ENCODE assay signal across 31 cellular contexts in the genomic region with DNA sequence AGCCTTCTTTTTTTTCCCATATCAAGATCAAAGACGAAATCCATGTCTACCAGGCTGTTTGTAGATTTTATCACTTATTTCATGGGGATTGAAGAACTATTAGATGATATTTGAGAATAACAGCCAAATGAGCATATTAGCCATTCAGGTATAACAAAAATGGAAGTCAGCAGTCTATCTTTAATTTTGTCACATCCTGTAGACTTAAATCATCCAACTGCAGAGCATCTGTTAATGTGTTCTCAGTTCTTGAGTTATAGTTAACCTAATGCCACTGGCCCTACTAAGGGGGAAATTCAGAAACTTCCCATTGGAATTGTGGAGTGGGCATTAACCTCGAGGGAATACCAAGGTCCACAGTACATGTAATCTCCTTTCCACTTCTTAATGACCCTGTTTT.
DNase-seq lines count a peak whose midpoint lies in the region; ATAC-seq, FAIRE-seq and TF ChIP-seq lines count a peak whose summit lies in the region.
"Had no signal": no experiment of that assay in that cellular context is flagged by ENCODE, and none has a peak within 500 bp of the region (broad histone marks: within the 10 kb centered on the region; RNA-seq: fewer than 3 reads in every experiment).

No MANE protein-coding gene starts in this region.

- H3K9me3 ChIP-seq in HepG2 (ENCODE audit: low read length), result peaks cover 73% of the 10 kb centered on the region
- H3K9me3 ChIP-seq in right lobe of liver, result no peaks in the 10 kb centered on the region
- H3K9me3 ChIP-seq: A549, BE2C, Caco-2 had no signal

- H3K4me1 ChIP-seq in HepG2 (ENCODE audit: insufficient read depth, low read length) (no peaks in the 10 kb centered on the region), right lobe of liver (no peaks in the 10 kb centered on the region)
- H3K4me1 ChIP-seq: A549; BE2C; BLaER1; BLaER1 treated with 17β-estradiol and CSF1 and Interleukin-3, amounts not matched to agents 10 nM and 100 nM; Caco-2 had no signal

- no peak overlapping the region for H3K4me3 ChIP-seq in HepG2 (replicated peaks in 1 of 3; ENCODE audit: insufficient read depth in 1 of 3, low read depth in 2 of 3, low read length in 3 of 3)
- no peak overlapping the region for H3K4me3 ChIP-seq in right lobe of liver
- H3K4me3 ChIP-seq: A549; BLaER1; BLaER1 treated with 17β-estradiol and CSF1 and Interleukin-3, amounts not matched to agents 10 nM and 100 nM had no signal

- H3K27me3 ChIP-seq in HepG2 (ENCODE audit: control insufficient read depth in 1 of 2, insufficient read depth in 2 of 2, low read length in 2 of 2) (no peaks in the 10 kb centered on the region), right lobe of liver (no peaks in the 10 kb centered on the region)
- H3K27me3 ChIP-seq: BE2C; BLaER1; BLaER1 treated with 17β-estradiol and CSF1 and Interleukin-3, amounts not matched to agents 10 nM and 100 nM had no signal

- TF ChIP-seq RAD21 in HepG2 (CRISPR knock-in tag; IDR thresholded peaks at IDR 0.05), result no peak

- TF ChIP-seq POLR2A in HepG2 (IDR thresholded peaks at IDR 0.05; ENCODE audit: insufficient read depth in 1 of 2, low read depth in 2 of 2, low read length in 2 of 2) (no peak), right lobe of liver (IDR thresholded peaks at IDR 0.05) (no peak)

- TF ChIP-seq CTCF in HepG2 (CRISPR knock-in tag; IDR thresholded peaks at IDR 0.05), result no peak
- no peak for TF ChIP-seq CTCF in right lobe of liver (IDR thresholded peaks at IDR 0.05)
- TF ChIP-seq CTCF in WTC11 (IDR thresholded peaks at IDR 0.05), result no peak

- no peak overlapping the region for H3K27ac ChIP-seq in HepG2 (ENCODE audit: extremely low read length, insufficient read depth, low read length)
- no peak overlapping the region for H3K27ac ChIP-seq in right lobe of liver
- H3K27ac ChIP-seq: 22Rv1; A549; BLaER1; BLaER1 treated with 17β-estradiol and CSF1 and Interleukin-3, amounts not matched to agents 10 nM and 100 nM; C4-2B had no signal

- DNase-seq in HepG2 (ENCODE audit: low spot score), result no peak
- no peak for DNase-seq in right lobe of liver
- DNase-seq in WTC11 (ENCODE audit: low spot score), result no peak
- DNase-seq: 8988T; ACHN; AML-193; BE2C; C1 segment of cervical spinal cord; Caco-2; Calu3; CD4-positive, alpha-beta memory T cell; CD4-positive, alpha-beta T cell; CD4-positive, CD25-positive, alpha-beta regulatory T cell; CD8-positive, alpha-beta memory T cell; CD8-positive, alpha-beta T cell; COR-L47; DMS 273 treated with DMSO at 0.1 percent for 48 hours; DMS153; DMS53; DMS79; DMS79 treated with DMSO at 0.1 percent for 48 hours; DND-41; EL had no signal

- H3K36me3 Mint-ChIP-seq in WTC11, result peaks cover 4% of the 10 kb centered on the region; the same call in 1 of the 2 replicates
- H3K36me3 Mint-ChIP-seq: CD14-positive monocyte; CD4-positive, alpha-beta memory T cell; CD4-positive, CD25-positive, alpha-beta regulatory T cell; CD8-positive, alpha-beta memory T cell; CD8-positive, alpha-beta T cell had no signal

- no peaks in the 10 kb centered on the region for H3K27me3 Mint-ChIP-seq in WTC11 (ENCODE audit: low read depth)
- H3K27me3 Mint-ChIP-seq: B cell; CD4-positive, alpha-beta memory T cell; CD4-positive, alpha-beta T cell; CD4-positive, CD25-positive, alpha-beta regulatory T cell; CD8-positive, alpha-beta memory T cell had no signal

- no peak overlapping the region for H2AFZ ChIP-seq in HepG2 (ENCODE audit: low read length)

- H3K79me2 ChIP-seq in HepG2 (ENCODE audit: insufficient read depth, low read length), result no peaks in the 10 kb centered on the region

- TF ChIP-seq EP300 in HepG2 (IDR thresholded peaks at IDR 0.05; ENCODE audit: low read depth in 2 of 2, low read length in 2 of 2) (no peak), HepG2 (CRISPR knock-in tag; IDR thresholded peaks at IDR 0.05; ENCODE audit: borderline replicate concordance) (no peak)

- no peak for FAIRE-seq in HepG2 (lab: Jason Lieb, UNC)
- FAIRE-seq: A549 had no signal

- no peak overlapping the region for H3K27ac Mint-ChIP-seq in WTC11
- H3K27ac Mint-ChIP-seq: B cell; CD14-positive monocyte; CD4-positive, alpha-beta memory T cell; CD4-positive, alpha-beta T cell; CD4-positive, CD25-positive, alpha-beta regulatory T cell; CD8-positive, alpha-beta memory T cell; CD8-positive, alpha-beta T cell had no signal

- H3K4me3 Mint-ChIP-seq in WTC11, result no peak overlapping the region
- H3K4me3 Mint-ChIP-seq: B cell; CD14-positive monocyte; CD4-positive, alpha-beta memory T cell; CD4-positive, alpha-beta T cell; CD4-positive, CD25-positive, alpha-beta regulatory T cell; CD8-positive, alpha-beta memory T cell; CD8-positive, alpha-beta T cell had no signal

- BruUV-seq in HepG2 (replicated peaks; lab: Mats Ljungman, UMichigan), result no TSS peak

- H3K4me2 ChIP-seq in HepG2 (ENCODE audit: low read depth, low read length), result no peak overlapping the region
- H3K4me2 ChIP-seq: A549; BLaER1; BLaER1 treated with 17β-estradiol and CSF1 and Interleukin-3, amounts not matched to agents 10 nM and 100 nM had no signal

- H3K36me3 ChIP-seq in HepG2 (replicated peaks in 1 of 2; ENCODE audit: control insufficient read depth in 1 of 2, insufficient read depth in 2 of 2, low read length in 2 of 2), result no peaks in the 10 kb centered on the region
- no peaks in the 10 kb centered on the region for H3K36me3 ChIP-seq in right lobe of liver
- H3K36me3 ChIP-seq: BE2C; BLaER1; BLaER1 treated with 17β-estradiol and CSF1 and Interleukin-3, amounts not matched to agents 10 nM and 100 nM had no signal

- H3K9me3 Mint-ChIP-seq in WTC11, result peaks cover 29% of the 10 kb centered on the region

- CTCF ChIA-PET in HepG2 (lab: Yijun Ruan, JAX; ENCODE audit: low intra/inter-chr PET ratio, low total read pairs) (no interaction called here), WTC11 (lab: Charles Lee) (no interaction called here)

- H4K20me1 ChIP-seq in HepG2 (ENCODE audit: insufficient read depth, low read length), result no peaks in the 10 kb centered on the region
- H4K20me1 ChIP-seq: BLaER1; BLaER1 treated with 17β-estradiol and CSF1 and Interleukin-3, amounts not matched to agents 10 nM and 100 nM had no signal

- no peak overlapping the region for H3K9ac ChIP-seq in HepG2 (ENCODE audit: insufficient read depth, low read depth, low read length)
- H3K9ac ChIP-seq: BLaER1; BLaER1 treated with 17β-estradiol and CSF1 and Interleukin-3, amounts not matched to agents 10 nM and 100 nM had no signal

- WGBS in HepG2 (ENCODE audit: low lambda C conversion rate), result 0% methylated on average over 2 of the region's 2 CpGs
- 18% methylated on average over 2 of the region's 2 CpGs for WGBS in right lobe of liver (ENCODE audit: insufficient coverage, low coverage, low lambda C conversion rate, missing lambda C conversion rate)

- H3K4me1 Mint-ChIP-seq in WTC11, result no peaks in the 10 kb centered on the region
- H3K4me1 Mint-ChIP-seq: B cell; CD14-positive monocyte; CD4-positive, alpha-beta memory T cell; CD4-positive, CD25-positive, alpha-beta regulatory T cell; CD8-positive, alpha-beta memory T cell had no signal

- POLR2A ChIA-PET in HepG2 (lab: Yijun Ruan, JAX) (no interaction called here), WTC11 (lab: Charles Lee) (no interaction called here)

- ATAC-seq in HepG2 (no peak), right lobe of liver (no peak), WTC11 (no peak), HG03175 (IDR thresholded peaks at IDR 0.05; ENCODE audit: unreplicated experiment) (no peak)
- ATAC-seq: A549; CD8-positive, alpha-beta T cell had no signal

- in situ Hi-C loops in HepG2 (cut with HindIII; ENCODE audit: extremely low pct_ligation_motif_present, low pct_unique_long_range_greater_than_20kb), result no loop called here

- intact Hi-C loops in HepG2 (cut with micrococcal nuclease; ENCODE audit: unreplicated experiment) (no loop called here), right lobe of liver (cut with DNase I) (no loop called here)

TF ChIP-seq in HepG2, 621 proteins besides CTCF, POLR2A, EP300 and RAD21:
- TF ChIP-seq ATF7 (IDR thresholded peaks at IDR 0.05) (no peak), ATF7 (CRISPR knock-in tag; IDR thresholded peaks at IDR 0.05) (no peak), ZMAT3 (CRISPR knock-in tag; conservative IDR thresholded peaks at IDR 0.05) (no peak), ZNF317 (CRISPR knock-in tag; IDR thresholded peaks at IDR 0.05) (peak; percentile 56; the same call in 1 of the 2 replicates), ZNF256 (CRISPR knock-in tag; conservative IDR thresholded peaks at IDR 0.05) (no peak)

TF ChIP-seq in WTC11, 78 proteins besides CTCF, POLR2A, EP300 and RAD21:
- TF ChIP-seq ZNF317 (CRISPR knock-in tag; IDR thresholded peaks at IDR 0.05; ENCODE audit: borderline replicate concordance, low read depth) (peak; percentile 66; the same call in 1 of the 2 replicates), KAT7 (CRISPR knock-in tag; IDR thresholded peaks at IDR 0.05; ENCODE audit: borderline replicate concordance) (no peak)
